28 cellular contexts compared by ENCODE assay signal in the genomic region with DNA sequence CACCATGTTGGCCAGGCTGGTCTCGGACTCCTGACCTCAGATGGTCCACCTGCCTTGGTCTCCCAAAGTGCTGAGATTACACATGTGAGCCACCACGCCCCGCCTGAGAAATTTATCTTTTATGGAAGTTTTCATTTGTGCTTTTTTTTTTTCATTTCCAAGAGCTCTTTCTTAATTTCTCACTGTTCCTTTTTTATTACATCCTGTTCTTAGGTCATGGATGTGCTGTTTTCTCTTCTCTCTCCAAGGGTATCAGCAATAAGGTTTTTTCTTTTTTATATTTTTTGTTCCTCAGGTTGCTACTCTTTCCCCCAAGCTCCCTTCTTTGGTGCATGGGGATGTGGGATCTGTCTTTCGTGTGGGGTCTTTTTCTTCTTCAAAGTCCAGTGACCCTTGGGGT.
"Had no signal": no experiment of that assay in that cellular context is flagged by ENCODE, and none has a peak within 500 bp of the region (broad histone marks: within the 10 kb centered on the region; RNA-seq: fewer than 3 reads in every experiment).

No MANE protein-coding gene starts in this region.

- H3K4me1 Mint-ChIP-seq: stimulated activated effector memory CD8-positive, alpha-beta T cell treated with anti-CD3 and anti-CD28 coated beads, Interleukin-12 subunit alpha, Interleukin-12 subunit beta, amount 100 ng/mL, for 72 hours; stimulated activated memory B cell treated with anti-CD40 and anti-IgM and Interleukin-4, amounts not matched to agents 10 μg/mL and 1 μg/mL and 100 μg/mL, for 72 hours; stimulated activated naive CD8-positive, alpha-beta T cell treated with anti-CD3 and anti-CD28 coated beads, Interleukin-15, amount 100 ng/mL, for 72 hours had no signal

- H3K27me3 Mint-ChIP-seq: stimulated activated naive CD8-positive, alpha-beta T cell treated with anti-CD3 and anti-CD28 coated beads, Interleukin-15, amount 100 ng/mL, for 72 hours had no signal

- H3K4me3 ChIP-seq: stomach, suprapubic skin, testis, thoracic aorta, thyroid gland, tibial artery, tibial nerve, transverse colon, upper lobe of left lung, upper lobe of right lung, uterus, vagina had no signal

- H3K36me3 ChIP-seq: stomach, suprapubic skin, thoracic aorta, thyroid gland, tibial artery, transverse colon, upper lobe of left lung, upper lobe of right lung, uterus, vagina had no signal

- H3K27ac ChIP-seq: stomach, suprapubic skin, testis, thoracic aorta, thyroid gland, tibial artery, tibial nerve, transverse colon, upper lobe of left lung, upper lobe of right lung, uterus, vagina had no signal

- DNase-seq: stimulated activated CD4-positive, alpha-beta T cell treated with anti-CD3 and anti-CD28 coated beads, Interleukin-2, amount 100 ng/mL, for 48 hours; stimulated activated CD4-positive, alpha-beta T cell treated with anti-CD3 and anti-CD28 coated beads, Interleukin-4, amount 100 ng/mL, for 1 hour; stimulated activated CD4-positive, alpha-beta T cell treated with anti-CD3 and anti-CD28 coated beads, Interleukin-4, amount 100 ng/mL, for 24 hours; stimulated activated CD4-positive, alpha-beta T cell treated with anti-CD3 and anti-CD28 coated beads, Interleukin-4, amount 100 ng/mL, for 4 hours; stimulated activated CD8-positive, alpha-beta memory T cell treated with anti-CD3 and anti-CD28 coated beads, Interleukin-4, amount 100 ng/mL, for 48 hours; stimulated activated naive B cell treated with anti-CD40 and anti-IgM and Interleukin-4, amounts not matched to agents 10 μg/mL and 1 μg/mL and 100 μg/mL, for 72 hours; stimulated activated naive CD4-positive, alpha-beta T cell; stimulated activated naive CD4-positive, alpha-beta T cell treated with Interleukin-2 at 50 U/mL for 16 hours; stimulated activated naive CD8-positive, alpha-beta T cell treated with anti-CD3 and anti-CD28 coated beads, Interleukin-15, amount 100 ng/mL, for 72 hours; stimulated activated naive CD8-positive, alpha-beta T cell treated with anti-CD3 and anti-CD28 coated beads, Interleukin-15, Interleukin-2, amounts not matched to agents 100 U/mL and 50 U/mL, for 24 hours; stomach; substantia nigra; testis; thyroid gland; tibial artery; transverse colon; trophoblast cell; upper lobe of left lung; upper lobe of right lung; uterus had no signal

- H3K9me3 ChIP-seq: testis, thyroid gland, uterus, vagina had no signal

- H3K36me3 Mint-ChIP-seq: stimulated activated effector memory CD8-positive, alpha-beta T cell treated with anti-CD3 and anti-CD28 coated beads, Interleukin-12 subunit alpha, Interleukin-12 subunit beta, amount 100 ng/mL, for 72 hours; type B pancreatic cell had no signal

- H3K27ac Mint-ChIP-seq: stimulated activated effector memory CD8-positive, alpha-beta T cell treated with anti-CD3 and anti-CD28 coated beads, Interleukin-12 subunit alpha, Interleukin-12 subunit beta, amount 100 ng/mL, for 72 hours; stimulated activated memory B cell treated with anti-CD40 and anti-IgM and Interleukin-4, amounts not matched to agents 10 μg/mL and 1 μg/mL and 100 μg/mL, for 72 hours; stimulated activated naive B cell treated with anti-CD40 and anti-IgM and Interleukin-4, amounts not matched to agents 10 μg/mL and 1 μg/mL and 100 μg/mL, for 72 hours; stimulated activated naive CD8-positive, alpha-beta T cell treated with anti-CD3 and anti-CD28 coated beads, Interleukin-15, Interleukin-2, amounts not matched to agents 100 ng/mL and 50 ng/mL, for 24 hours; type B pancreatic cell had no signal

- H3K27me3 ChIP-seq: testis, thyroid gland, upper lobe of left lung, uterus, vagina had no signal

- ATAC-seq: stimulated activated effector memory CD8-positive, alpha-beta T cell treated with anti-CD3 and anti-CD28 coated beads, Interleukin-12 subunit alpha, Interleukin-12 subunit beta, amount 100 ng/mL, for 72 hours; stimulated activated memory B cell treated with anti-CD40 and anti-IgM and Interleukin-4, amounts not matched to agents 10 μg/mL and 1 μg/mL and 100 μg/mL, for 72 hours; stimulated activated naive B cell treated with anti-CD40 and anti-IgM and Interleukin-4, amounts not matched to agents 10 μg/mL and 1 μg/mL and 100 μg/mL, for 72 hours; stimulated activated naive CD8-positive, alpha-beta T cell treated with anti-CD3 and anti-CD28 coated beads, Interleukin-15, amount 100 ng/mL, for 72 hours; stimulated activated naive CD8-positive, alpha-beta T cell treated with anti-CD3 and anti-CD28 coated beads, Interleukin-15, Interleukin-2, amounts not matched to agents 100 U/mL and 50 U/mL, for 24 hours; upper lobe of right lung had no signal

- H3K4me3 Mint-ChIP-seq: stimulated activated effector memory CD8-positive, alpha-beta T cell treated with anti-CD3 and anti-CD28 coated beads, Interleukin-12 subunit alpha, Interleukin-12 subunit beta, amount 100 ng/mL, for 72 hours; stimulated activated memory B cell treated with anti-CD40 and anti-IgM and Interleukin-4, amounts not matched to agents 10 μg/mL and 1 μg/mL and 100 μg/mL, for 72 hours; stimulated activated naive B cell treated with anti-CD40 and anti-IgM and Interleukin-4, amounts not matched to agents 10 μg/mL and 1 μg/mL and 100 μg/mL, for 72 hours; stimulated activated naive CD8-positive, alpha-beta T cell treated with anti-CD3 and anti-CD28 coated beads, Interleukin-15, amount 100 ng/mL, for 72 hours; stimulated activated naive CD8-positive, alpha-beta T cell treated with anti-CD3 and anti-CD28 coated beads, Interleukin-15, Interleukin-2, amounts not matched to agents 100 ng/mL and 50 ng/mL, for 24 hours; type B pancreatic cell had no signal

- H3K4me1 ChIP-seq: stomach, suprapubic skin, testis, thyroid gland, tibial nerve, upper lobe of left lung, upper lobe of right lung, vagina had no signal

- H3K9me3 Mint-ChIP-seq: type B pancreatic cell had no signal
